In genomic region chr3:187186801-187187421, GRCh38 we compare ENCODE assay signal across 9 cellular contexts. TPM values are rescaled to one million over a fixed set of nuclear protein-coding genes. Genes with fewer than 3 reads are reported as not detected.
A peak's percentile ranks its signal among the peaks of the same experiment; 100 is the strongest.
DNase-seq lines count a peak whose midpoint lies in the region; ATAC-seq, FAIRE-seq and TF ChIP-seq lines count a peak whose summit lies in the region.
"Had no signal": no experiment of that assay in that cellular context is flagged by ENCODE, and none has a peak within 500 bp of the region (broad histone marks: within the 10 kb centered on the region; RNA-seq: fewer than 3 reads in every experiment).

No MANE protein-coding gene starts in this region.

- H2AFZ ChIP-seq in GM12878 (ENCODE audit: control insufficient read depth, low read depth, low read length) (no peak overlapping the region), keratinocyte (ENCODE audit: control insufficient read depth, low read length) (no peak overlapping the region)

- H3K4me2 ChIP-seq in GM12878 (ENCODE audit: control insufficient read depth, insufficient read depth) = no peak overlapping the region
- peak overlapping the region; percentile 20 for H3K4me2 ChIP-seq in keratinocyte (ENCODE audit: control insufficient read depth, extremely low read depth, insufficient read depth, low read depth, low read length)

- H3K4me1 ChIP-seq in GM12878 (ENCODE audit: control insufficient read depth, insufficient read depth, low read length) (peaks cover 8% of the 10 kb centered on the region), keratinocyte (ENCODE audit: control insufficient read depth, extremely low read depth, insufficient read depth, low read length) (peaks cover 30% of the 10 kb centered on the region)

- no peak overlapping the region for H3K9ac ChIP-seq in GM12878 (ENCODE audit: control insufficient read depth, insufficient read depth, low read length)
- H3K9ac ChIP-seq in keratinocyte (ENCODE audit: control insufficient read depth, extremely low read depth, insufficient read depth, low read length) = no peak overlapping the region

- H4K20me1 ChIP-seq in GM12878 (ENCODE audit: control insufficient read depth, insufficient read depth) (no peaks in the 10 kb centered on the region), keratinocyte (ENCODE audit: control insufficient read depth, extremely low read depth, insufficient read depth, low read length) (no peaks in the 10 kb centered on the region)

- H3K79me2 ChIP-seq in GM12878 (ENCODE audit: control insufficient read depth, insufficient read depth, low read length) = no peaks in the 10 kb centered on the region
- no peaks in the 10 kb centered on the region for H3K79me2 ChIP-seq in keratinocyte (ENCODE audit: control insufficient read depth, insufficient read depth, low read length)

- no peak overlapping the region for H3K27ac ChIP-seq in GM12878 (ENCODE audit: control insufficient read depth, insufficient read depth)
- H3K27ac ChIP-seq in keratinocyte (ENCODE audit: control insufficient read depth, insufficient read depth, low read length) = no peak overlapping the region
- H3K27ac ChIP-seq: 22Rv1 had no signal

- CTCF ChIA-PET in GM12878 (lab: Yijun Ruan, JAX) = no interaction called here

- RAD21 ChIA-PET in GM12878 (lab: Charles Lee; ENCODE audit: unreplicated experiment) = no interaction called here

- whole genome bisulfite sequencing in GM12878 (ENCODE audit: insufficient coverage, insufficient replicate concordance, low lambda C conversion rate, missing lambda C conversion rate) = 20% methylated on average over 5 of the region's 5 CpGs

- no peaks in the 10 kb centered on the region for H3K36me3 ChIP-seq in GM12878 (ENCODE audit: control insufficient read depth in 2 of 2, insufficient read depth in 2 of 2, low read length in 1 of 2)
- H3K36me3 ChIP-seq in keratinocyte (ENCODE audit: control insufficient read depth in 2 of 2, extremely low read depth in 1 of 2, insufficient read depth in 2 of 2, low read length in 2 of 2) = no peaks in the 10 kb centered on the region

- intact Hi-C loops in GM12878 (cut with micrococcal nuclease; ENCODE audit: unreplicated experiment) = no loop called here

- DNase-seq in DMS 273 (lab: John Stamatoyannopoulos, UW; ENCODE audit: unreplicated experiment) = peak; percentile 31
- DNase-seq in DMS 273 treated with DMSO at 0.1 percent for 48 hours (lab: John Stamatoyannopoulos, UW) = no peak
- no peak for DNase-seq in GM12878 (ENCODE audit: low read depth, low spot score)
- DNase-seq in keratinocyte (ENCODE audit: low read depth, low spot score) = no peak
- DNase-seq in urothelium cell line (ENCODE audit: low spot score) = peak; percentile 80
- no peak for DNase-seq in foreskin melanocyte

- dilution Hi-C loops in keratinocyte (cut with MboI; ENCODE audit: extremely low pct_ligation_motif_present, low sequenced_read_pairs) = no loop called here

- no peak overlapping the region for H3K4me3 ChIP-seq in GM12878
- H3K4me3 ChIP-seq in keratinocyte (ENCODE audit: control insufficient read depth in 2 of 3, extremely low read depth in 1 of 3, insufficient read depth in 2 of 3, low read depth in 1 of 3, low read length in 3 of 3) = no peak overlapping the region

- in situ Hi-C loops in GM12878 (cut with MboI) = no loop called here

- H3K9me3 ChIP-seq in GM12878 (replicated peaks; ENCODE audit: control insufficient read depth, insufficient read depth, low read length) (no peaks in the 10 kb centered on the region; the same call in 2 of the 3 replicates), keratinocyte (ENCODE audit: control insufficient read depth, low read depth, low read length) (no peaks in the 10 kb centered on the region)

- BruUV-seq in GM12878 (replicated peaks; lab: Mats Ljungman, UMichigan) = no TSS peak

- H3K27me3 ChIP-seq in GM12878 (replicated peaks in 1 of 2; ENCODE audit: control insufficient read depth in 2 of 2, insufficient read depth in 2 of 2, low read length in 1 of 2) (no peaks in the 10 kb centered on the region; a peak in 1 of 4 replicates), keratinocyte (ENCODE audit: control insufficient read depth, extremely low read depth, insufficient read depth, low read length) (no peaks in the 10 kb centered on the region)

- FAIRE-seq in GM12878 (lab: Jason Lieb, UNC) (no peak), keratinocyte (lab: Jason Lieb, UNC) (peak; percentile 58), urothelium cell line (lab: Jason Lieb, UNC) (no peak)

- TF ChIP-seq RAD21 in GM12878 (IDR thresholded peaks at IDR 0.05; ENCODE audit: insufficient read depth, low read depth, low read length) = no peak

- POLR2A ChIA-PET in GM12878 (lab: Charles Lee) = no interaction called here

- ATAC-seq in GM12878 (peak; percentile 64), HG03280 (IDR thresholded peaks at IDR 0.05; ENCODE audit: unreplicated experiment) (no peak), GM18861 (IDR thresholded peaks at IDR 0.05; ENCODE audit: unreplicated experiment) (no peak)

- TF ChIP-seq CTCF in GM12878 (IDR thresholded peaks at IDR 0.05 in 2 of 3, conservative IDR thresholded peaks at IDR 0.05 in 1 of 3; ENCODE audit: control insufficient read depth in 2 of 3, extremely low read depth in 1 of 3, insufficient read depth in 1 of 3, low read depth in 3 of 3, low read length in 3 of 3) (no peak), keratinocyte (optimal IDR thresholded peaks at IDR 0.05 in 1 of 3, IDR thresholded peaks at IDR 0.05 in 1 of 3, conservative IDR thresholded peaks at IDR 0.05 in 1 of 3; ENCODE audit: extremely low read depth in 1 of 3, insufficient read depth in 2 of 3, low read length in 3 of 3) (no peak)

- no peak for TF ChIP-seq POLR2A in GM12878 (IDR thresholded peaks at IDR 0.05; ENCODE audit: low read depth, low read length)

- SMC1A ChIA-PET in GM12878 (lab: Charles Lee; ENCODE audit: uncharacterized antibody, unreplicated experiment) = no interaction called here

- no peaks in the 10 kb centered on the region for H3K9me1 ChIP-seq in keratinocyte (ENCODE audit: control insufficient read depth, extremely low read depth, insufficient read depth, low read length)

- no peak for TF ChIP-seq EP300 in GM12878 (IDR thresholded peaks at IDR 0.05; ENCODE audit: borderline replicate concordance in 1 of 2, control insufficient read depth in 1 of 2, low read depth in 2 of 2, low read length in 2 of 2)

TF ChIP-seq in GM12878, 131 proteins besides CTCF, POLR2A, EP300 and RAD21 (continues in another document):
- TF ChIP-seq MYB (IDR thresholded peaks at IDR 0.05; ENCODE audit: borderline replicate concordance, low read depth, low read length) (no peak), TCF7 (IDR thresholded peaks at IDR 0.05; ENCODE audit: borderline replicate concordance) (no peak), NRF1 (conservative IDR thresholded peaks at IDR 0.05; ENCODE audit: low read depth, low read length) (no peak)

RNA-seq across cellular contexts. Expression of gene RTP1, which starts 10.4 kb away (rescaled TPM):
- total RNA-seq in GM12878 (2013; cell fraction: nucleolus; rRNA removed) = 0.22 TPM in 1 of 2 replicates, not detected in the other
- not detected in 2 replicates for total RNA-seq in GM12878 (2014; rRNA removed)
- total RNA-seq in GM12878 (2014; rRNA removed; fragmentation: Illumina TruSeq; extraction: Trizol) = not detected in 2 replicates
- total RNA-seq in GM12878 (2021) = not detected in 2 replicates
- not detected for polyA plus RNA-seq in GM12878 (2011; ENCODE audit: low read depth)
- not detected in 2 replicates for polyA plus RNA-seq in GM12878 (2011; rRNA removed)
- polyA plus RNA-seq in GM12878 (2011; cell fraction: cytosol; rRNA removed) = not detected in 2 replicates
- polyA plus RNA-seq in GM12878 (2011; cell fraction: nucleus; rRNA removed) = not detected in 2 replicates
- not detected in 2 replicates for polyA plus RNA-seq in GM12878 (2012)
- not detected in 2 replicates for polyA plus RNA-seq in GM12878 (2014; fragmentation: Illumina TruSeq; extraction: Trizol)
- not detected for polyA plus RNA-seq in GM12878 (2014; fragmentation: Nextera tagmentation; extraction: Ambion mirVana)
- polyA plus RNA-seq in GM12878 (2014; rRNA removed) = not detected in 2 replicates
- polyA plus RNA-seq in GM12878 (2016; fragmentation: Nextera tagmentation; extraction: Ambion mirVana) = not detected
- not detected in 2 replicates for polyA minus RNA-seq in GM12878 (2011; rRNA and poly(A)+ RNA removed)
- polyA minus RNA-seq in GM12878 (2011; cell fraction: cytosol; rRNA and poly(A)+ RNA removed) = not detected in 2 replicates
- polyA minus RNA-seq in GM12878 (2011; cell fraction: nucleus; rRNA and poly(A)+ RNA removed) = not detected in 2 replicates
- polyA plus RNA-seq in keratinocyte = not detected in 3 replicates
- not detected for polyA plus RNA-seq in keratinocyte (2011; ENCODE audit: low read depth)
- not detected in 2 replicates for polyA plus RNA-seq in keratinocyte (2011; cell fraction: cytosol; rRNA removed)
- polyA plus RNA-seq in keratinocyte (2011; cell fraction: nucleus; rRNA removed) = not detected in 2 replicates
- polyA plus RNA-seq in keratinocyte (2012; ENCODE audit: low replicate concordance) = not detected in 2 replicates
- not detected in 3 replicates for polyA minus RNA-seq in keratinocyte
- not detected for polyA minus RNA-seq in keratinocyte (2011; cell fraction: cytosol; rRNA and poly(A)+ RNA removed)
- not detected in 2 replicates for polyA minus RNA-seq in keratinocyte (2011; cell fraction: nucleus; rRNA and poly(A)+ RNA removed)

RNA-seq across cellular contexts. Expression of gene RPL39L, which starts 47.6 kb away (rescaled TPM):
- total RNA-seq in GM12878 (2013; cell fraction: nucleolus; rRNA removed) = 1.4 TPM in 1 of 2 replicates, not detected in the other
- total RNA-seq in GM12878 (2014; rRNA removed) = 54.3 and 54.4 TPM in 2 replicates
- 25.2 and 28.8 TPM in 2 replicates for total RNA-seq in GM12878 (2014; rRNA removed; fragmentation: Illumina TruSeq; extraction: Trizol)
- 20.4 and 22.1 TPM in 2 replicates for total RNA-seq in GM12878 (2021)
- 9.6 TPM for polyA plus RNA-seq in GM12878 (2011; ENCODE audit: low read depth)
- 16.5 and 17.4 TPM in 2 replicates for polyA plus RNA-seq in GM12878 (2011; rRNA removed)
- polyA plus RNA-seq in GM12878 (2011; cell fraction: cytosol; rRNA removed) = 10.2 TPM in 2 replicates
- 3.1 and 4.6 TPM in 2 replicates for polyA plus RNA-seq in GM12878 (2011; cell fraction: nucleus; rRNA removed)
- 21.7 and 24.8 TPM in 2 replicates for polyA plus RNA-seq in GM12878 (2012)
- polyA plus RNA-seq in GM12878 (2014; fragmentation: Illumina TruSeq; extraction: Trizol) = 23.1 and 27.5 TPM in 2 replicates
- polyA plus RNA-seq in GM12878 (2014; fragmentation: Nextera tagmentation; extraction: Ambion mirVana) = 10 to 100 TPM; 12.5 to 33.7 TPM
- polyA plus RNA-seq in GM12878 (2014; rRNA removed) = 46.6 and 50.1 TPM in 2 replicates
- polyA plus RNA-seq in GM12878 (2016; fragmentation: Nextera tagmentation; extraction: Ambion mirVana) = 10 to 100 TPM; 59.6 to 67.8 TPM
- 2.2 and 5.2 TPM in 2 replicates for polyA minus RNA-seq in GM12878 (2011; rRNA and poly(A)+ RNA removed)
- 4.2 and 5.9 TPM in 2 replicates for polyA minus RNA-seq in GM12878 (2011; cell fraction: cytosol; rRNA and poly(A)+ RNA removed)
- 1.9 and 9.0 TPM in 2 replicates for polyA minus RNA-seq in GM12878 (2011; cell fraction: nucleus; rRNA and poly(A)+ RNA removed)
- 10.3 to 20.0 TPM (median 10.9 TPM) in 3 replicates for polyA plus RNA-seq in keratinocyte
- polyA plus RNA-seq in keratinocyte (2011; ENCODE audit: low read depth) = 4.3 TPM
- 6.0 and 7.1 TPM in 2 replicates for polyA plus RNA-seq in keratinocyte (2011; cell fraction: cytosol; rRNA removed)
- polyA plus RNA-seq in keratinocyte (2011; cell fraction: nucleus; rRNA removed) = 1.5 and 2.3 TPM in 2 replicates
- polyA plus RNA-seq in keratinocyte (2012; ENCODE audit: low replicate concordance) = 11.2 and 26.7 TPM in 2 replicates
- polyA minus RNA-seq in keratinocyte = 0.96 to 1.6 TPM (median 1.0 TPM) in 3 replicates
- 10.4 TPM for polyA minus RNA-seq in keratinocyte (2011; cell fraction: cytosol; rRNA and poly(A)+ RNA removed)
- polyA minus RNA-seq in keratinocyte (2011; cell fraction: nucleus; rRNA and poly(A)+ RNA removed) = 1.2 and 1.7 TPM in 2 replicates

Comparison
In these comparisons a context has a peak if more than half of its experiments do, and no peak if none do; other contexts are left out.
1. DNase-seq: peak in DMS 273 (single experiment) and urothelium cell line (single experiment); none in DMS 273 treated with DMSO at 0.1 percent for 48 hours (single experiment), GM12878 (single experiment), keratinocyte (single experiment) and foreskin melanocyte (single experiment).